In genomic region chr4:22174640-22175039, GRCh38 we compare ENCODE assay signal across 17 cellular contexts.
"Had no signal": no experiment of that assay in that cellular context is flagged by ENCODE, and none has a peak within 500 bp of the region (broad histone marks: within the 10 kb centered on the region; RNA-seq: fewer than 3 reads in every experiment).

No MANE protein-coding gene starts in this region.

- H3K27ac ChIP-seq: dorsolateral prefrontal cortex, neutrophil, spleen, suprapubic skin, thyroid gland had no signal

- H3K27me3 ChIP-seq: dorsolateral prefrontal cortex, neutrophil, spleen, suprapubic skin, thyroid gland had no signal

- DNase-seq: cortex of kidney; dorsolateral prefrontal cortex; effector CD8-positive, alpha-beta T cell; glutamatergic neuron; islet precursor cell; mammary epithelial cell; mucosa of descending colon; naive thymus-derived CD8-positive, alpha-beta T cell; spleen; stimulated activated CD4-positive, alpha-beta T cell treated with anti-CD3 and anti-CD28 coated beads, Interleukin-2, amount 100 ng/mL, for 24 hours; stimulated activated CD4-positive, alpha-beta T cell treated with anti-CD3 and anti-CD28 coated beads, Interleukin-4, amount 100 ng/mL, for 4 hours; stimulated activated naive B cell treated with anti-CD40 and anti-IgM and Interleukin-4, amounts not matched to agents 10 μg/mL and 1 μg/mL and 100 μg/mL, for 72 hours; thyroid gland had no signal

- H3K4me1 ChIP-seq: spleen, suprapubic skin, thyroid gland had no signal

- H3K4me3 ChIP-seq: dorsolateral prefrontal cortex, mucosa of descending colon, spleen, suprapubic skin, thyroid gland had no signal

- H3K9me3 ChIP-seq: mucosa of descending colon, neutrophil, suprapubic skin, thyroid gland had no signal

- H3K36me3 ChIP-seq: neutrophil, spleen, suprapubic skin, thyroid gland had no signal

- ATAC-seq: left lobe of liver; mucosa of descending colon; naive thymus-derived CD8-positive, alpha-beta T cell; sciatic nerve; stimulated activated naive B cell treated with anti-CD40 and anti-IgM and Interleukin-4, amounts not matched to agents 10 μg/mL and 1 μg/mL and 100 μg/mL, for 72 hours had no signal
